Comparison of ENCODE assay signal across 17 cellular contexts in the genomic region with DNA sequence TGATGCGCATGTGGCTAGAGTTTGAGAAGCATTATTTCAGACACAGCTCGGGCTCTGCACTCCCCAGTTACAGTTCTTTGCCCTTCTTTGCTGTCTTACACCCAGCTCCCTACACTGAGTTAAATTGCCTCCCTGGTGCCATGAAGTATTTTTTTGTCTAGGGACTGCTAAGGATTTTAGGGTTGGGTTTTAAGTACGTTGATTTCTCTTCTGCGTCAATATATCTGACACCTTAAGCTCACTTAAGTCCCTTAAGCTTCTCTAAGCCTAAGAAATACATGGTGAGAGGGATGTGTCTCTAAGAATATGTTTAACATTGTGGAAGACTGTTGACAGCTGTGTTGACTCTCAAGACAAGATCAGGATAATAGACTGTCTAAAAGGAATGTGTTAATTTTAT.
"Had no signal": no experiment of that assay in that cellular context is flagged by ENCODE, and none has a peak within 500 bp of the region (broad histone marks: within the 10 kb centered on the region; RNA-seq: fewer than 3 reads in every experiment).

No MANE protein-coding gene starts in this region.

- H3K36me3 Mint-ChIP-seq: naive thymus-derived CD4-positive, alpha-beta T cell; stimulated activated memory B cell treated with anti-CD40 and anti-IgM and Interleukin-4, amounts not matched to agents 10 μg/mL and 1 μg/mL and 100 μg/mL, for 72 hours had no signal

- H3K4me1 Mint-ChIP-seq: naive thymus-derived CD4-positive, alpha-beta T cell; stimulated activated memory B cell treated with anti-CD40 and anti-IgM and Interleukin-4, amounts not matched to agents 10 μg/mL and 1 μg/mL and 100 μg/mL, for 72 hours had no signal

- H3K27me3 Mint-ChIP-seq: dendritic cell treated with granulocyte-macrophage colony-stimulating factor and Interleukin-4, amounts not matched to agents 40 ng/mL and 50 ng/mL, for 4 days; stimulated activated memory B cell treated with anti-CD40 and anti-IgM and Interleukin-4, amounts not matched to agents 10 μg/mL and 1 μg/mL and 100 μg/mL, for 72 hours had no signal

- FAIRE-seq: frontal cortex, islet of Langerhans had no signal

- DNase-seq: heart left ventricle; hypothalamus; mammary epithelial cell; naive thymus-derived CD4-positive, alpha-beta T cell; posterior cingulate gyrus; stimulated activated CD4-positive, alpha-beta T cell treated with anti-CD3 and anti-CD28 coated beads, Interleukin-4, amount 100 ng/mL, for 1 hour; tibial artery; upper lobe of left lung; uterus had no signal

- ATAC-seq: heart left ventricle; left lobe of liver; naive thymus-derived CD4-positive, alpha-beta T cell; stimulated activated memory B cell treated with anti-CD40 and anti-IgM and Interleukin-4, amounts not matched to agents 10 μg/mL and 1 μg/mL and 100 μg/mL, for 72 hours had no signal

- H3K4me3 Mint-ChIP-seq: dendritic cell treated with granulocyte-macrophage colony-stimulating factor and Interleukin-4, amounts not matched to agents 40 ng/mL and 50 ng/mL, for 4 days; naive thymus-derived CD4-positive, alpha-beta T cell; neural crest cell; stimulated activated memory B cell treated with anti-CD40 and anti-IgM and Interleukin-4, amounts not matched to agents 10 μg/mL and 1 μg/mL and 100 μg/mL, for 72 hours; stimulated activated naive CD8-positive, alpha-beta T cell treated with anti-CD3 and anti-CD28 coated beads, Interleukin-15, Interleukin-2, amounts not matched to agents 100 ng/mL and 50 ng/mL, for 24 hours had no signal

- H3K4me3 ChIP-seq: heart left ventricle, right atrium auricular region, tibial artery, upper lobe of left lung, uterus had no signal

- H3K9me3 Mint-ChIP-seq: dendritic cell treated with granulocyte-macrophage colony-stimulating factor and Interleukin-4, amounts not matched to agents 40 ng/mL and 50 ng/mL, for 4 days; neural crest cell; stimulated activated memory B cell treated with anti-CD40 and anti-IgM and Interleukin-4, amounts not matched to agents 10 μg/mL and 1 μg/mL and 100 μg/mL, for 72 hours had no signal
